In the genomic region with DNA sequence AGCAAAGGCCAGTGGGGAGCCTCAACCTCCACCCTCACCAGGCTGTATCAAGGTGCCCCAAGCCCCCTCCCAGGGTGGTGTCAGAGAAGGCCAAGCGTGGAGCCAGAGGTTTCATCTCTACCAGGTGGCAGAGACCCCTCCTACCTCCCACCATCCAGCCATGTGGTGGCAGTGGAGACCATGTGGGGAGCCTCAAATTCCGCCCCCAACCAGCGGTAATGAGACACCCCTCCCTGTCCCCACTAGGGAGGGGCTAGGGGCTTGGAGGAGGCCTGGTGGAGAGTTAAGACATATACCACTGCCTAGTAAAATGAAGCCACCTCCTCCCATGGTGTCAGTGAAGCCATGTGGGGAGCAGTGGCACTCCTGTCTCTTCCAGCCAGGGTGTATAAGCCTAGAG, we compare ENCODE assay signal across 23 cellular contexts.
"Had no signal": no experiment of that assay in that cellular context is flagged by ENCODE, and none has a peak within 500 bp of the region (broad histone marks: within the 10 kb centered on the region; RNA-seq: fewer than 3 reads in every experiment).

No MANE protein-coding gene starts in this region.

- H3K4me3 ChIP-seq: coronary artery, esophagus muscularis mucosa, gastroesophageal sphincter, heart left ventricle, hepatocyte, lower lobe of right lung, prostate gland, right atrium auricular region, sigmoid colon, stomach, testis, tibial artery had no signal

- H3K4me3 Mint-ChIP-seq: natural killer cell treated with Interleukin-12 subunit alpha and Interleukin-12 subunit beta and Interleukin-15 and Interleukin-18, amount 100 ng/mL, for 72 hours; neural crest cell; stimulated activated effector memory CD8-positive, alpha-beta T cell treated with anti-CD3 and anti-CD28 coated beads, Interleukin-12 subunit alpha, Interleukin-12 subunit beta, amount 100 ng/mL, for 72 hours; type B pancreatic cell had no signal

- H3K27me3 ChIP-seq: esophagus muscularis mucosa, heart left ventricle, hepatocyte, right atrium auricular region, sigmoid colon, testis had no signal

- H3K9me3 Mint-ChIP-seq: natural killer cell treated with Interleukin-12 subunit alpha and Interleukin-12 subunit beta and Interleukin-15 and Interleukin-18, amount 100 ng/mL, for 72 hours; stimulated activated effector memory CD8-positive, alpha-beta T cell treated with anti-CD3 and anti-CD28 coated beads, Interleukin-12 subunit alpha, Interleukin-12 subunit beta, amount 100 ng/mL, for 72 hours; type B pancreatic cell had no signal

- ATAC-seq: foreskin keratinocyte; gastroesophageal sphincter; heart left ventricle; left ventricle myocardium superior; lower lobe of right lung; natural killer cell treated with Interleukin-12 subunit alpha and Interleukin-12 subunit beta and Interleukin-15 and Interleukin-18, amount 100 ng/mL, for 72 hours; stimulated activated effector memory CD8-positive, alpha-beta T cell treated with anti-CD3 and anti-CD28 coated beads, Interleukin-12 subunit alpha, Interleukin-12 subunit beta, amount 100 ng/mL, for 72 hours had no signal

- H3K9me3 ChIP-seq: esophagus muscularis mucosa, gastroesophageal sphincter, lower lobe of right lung, prostate gland, right atrium auricular region, stomach, testis, tibial artery had no signal

- H3K36me3 Mint-ChIP-seq: natural killer cell treated with Interleukin-12 subunit alpha and Interleukin-12 subunit beta and Interleukin-15 and Interleukin-18, amount 100 ng/mL, for 72 hours; stimulated activated effector memory CD8-positive, alpha-beta T cell treated with anti-CD3 and anti-CD28 coated beads, Interleukin-12 subunit alpha, Interleukin-12 subunit beta, amount 100 ng/mL, for 72 hours; type B pancreatic cell had no signal

- H3K4me1 Mint-ChIP-seq: neural crest cell; stimulated activated effector memory CD8-positive, alpha-beta T cell treated with anti-CD3 and anti-CD28 coated beads, Interleukin-12 subunit alpha, Interleukin-12 subunit beta, amount 100 ng/mL, for 72 hours had no signal

- DNase-seq: dermis blood vessel endothelial cell; effector memory CD4-positive, alpha-beta T cell; foreskin keratinocyte; heart left ventricle; left ventricle myocardium superior; lower lobe of right lung; sigmoid colon; stimulated activated CD4-positive, alpha-beta T cell treated with anti-CD3 and anti-CD28 coated beads, Interleukin-2, amount 100 ng/mL, for 24 hours; stimulated activated CD4-positive, alpha-beta T cell treated with anti-CD3 and anti-CD28 coated beads, Interleukin-4, amount 100 ng/mL, for 24 hours; stimulated activated naive CD4-positive, alpha-beta T cell treated with Interleukin-2 at 50 U/mL for 16 hours; stomach; testis; tibial artery had no signal

- H3K4me1 ChIP-seq: esophagus muscularis mucosa, foreskin keratinocyte, gastroesophageal sphincter, heart left ventricle, lower lobe of right lung, prostate gland, right atrium auricular region, sigmoid colon, testis, tibial artery had no signal

- H3K27ac Mint-ChIP-seq: natural killer cell treated with Interleukin-12 subunit alpha and Interleukin-12 subunit beta and Interleukin-15 and Interleukin-18, amount 100 ng/mL, for 72 hours; stimulated activated effector memory CD8-positive, alpha-beta T cell treated with anti-CD3 and anti-CD28 coated beads, Interleukin-12 subunit alpha, Interleukin-12 subunit beta, amount 100 ng/mL, for 72 hours; type B pancreatic cell had no signal

- H3K27ac ChIP-seq: coronary artery, esophagus muscularis mucosa, foreskin keratinocyte, gastroesophageal sphincter, heart left ventricle, hepatocyte, lower lobe of right lung, prostate gland, right atrium auricular region, sigmoid colon, stomach, testis, tibial artery had no signal

- H3K36me3 ChIP-seq: esophagus muscularis mucosa, gastroesophageal sphincter, heart left ventricle, lower lobe of right lung, prostate gland, right atrium auricular region, sigmoid colon, stomach, tibial artery had no signal
